Comparison of ENCODE assay signal across 10 cellular contexts in the genomic region with DNA sequence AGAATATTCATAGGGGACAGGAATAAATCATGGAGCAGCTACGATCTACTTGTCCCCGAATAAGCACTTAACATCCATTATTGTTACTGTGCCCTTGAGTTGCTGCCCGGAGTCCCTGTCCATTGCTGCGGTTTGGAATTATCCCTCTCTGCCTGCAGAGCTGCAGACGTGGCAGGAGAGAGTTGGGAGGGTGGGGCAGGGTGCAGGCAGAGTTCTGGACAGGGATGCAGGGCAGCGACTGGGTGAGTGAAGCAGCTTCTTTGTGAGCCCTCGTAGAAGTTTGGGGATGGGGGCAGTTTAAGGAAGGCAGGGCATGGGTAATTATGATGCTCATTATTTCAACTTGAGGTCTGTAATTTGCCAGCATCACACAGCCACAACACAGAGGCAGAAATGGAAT. TPM values are rescaled to one million over a fixed set of nuclear protein-coding genes. Genes with fewer than 3 reads are reported as not detected.
DNase-seq lines count a peak whose midpoint lies in the region; ATAC-seq and TF ChIP-seq lines count a peak whose summit lies in the region.
"Had no signal": no experiment of that assay in that cellular context is flagged by ENCODE, and none has a peak within 500 bp of the region (broad histone marks: within the 10 kb centered on the region; RNA-seq: fewer than 3 reads in every experiment).

No MANE protein-coding gene starts in this region.

- TF ChIP-seq POLR2A in uterus (IDR thresholded peaks at IDR 0.05) = no peak

- no peaks in the 10 kb centered on the region for H4K20me1 ChIP-seq in OCI-LY3 (ENCODE audit: insufficient read depth, low read length)

- H3K4me3 ChIP-seq in OCI-LY3 (ENCODE audit: low read length) (peak overlapping the region; percentile 58; the same call in 1 of the 2 replicates), uterus (no peak overlapping the region)

- no peaks in the 10 kb centered on the region for H3K36me3 Mint-ChIP-seq in activated CD4-positive, alpha-beta T cell treated with anti-CD3 and anti-CD28 coated beads, Interleukin-2, amount 10 ng/mL, durations not matched to agents 7 days and 5 days (ENCODE audit: low read depth)
- H3K36me3 Mint-ChIP-seq: activated CD4-positive, alpha-beta memory T cell treated with anti-CD3 and anti-CD28 coated beads for 36 hours had no signal

- no peaks in the 10 kb centered on the region for H3K79me2 ChIP-seq in OCI-LY3 (ENCODE audit: low read length)

- H3K27me3 Mint-ChIP-seq in activated CD4-positive, alpha-beta T cell treated with anti-CD3 and anti-CD28 coated beads, Interleukin-2, amount 10 ng/mL, durations not matched to agents 7 days and 5 days = peaks cover 9% of the 10 kb centered on the region

- H2AFZ ChIP-seq in OCI-LY3 (ENCODE audit: low read depth, low read length) = peak overlapping the region; percentile 83; the same call in 1 of the 2 replicates

- peaks cover 27% of the 10 kb centered on the region for H3K27me3 ChIP-seq in OCI-LY3 (ENCODE audit: low read depth, low read length)
- H3K27me3 ChIP-seq in uterus = no peaks in the 10 kb centered on the region

- H3K4me2 ChIP-seq in OCI-LY3 (ENCODE audit: low read length) = peak overlapping the region; percentile 66

- POLR2A ChIA-PET in activated CD4-positive, alpha-beta T cell treated with anti-CD3 and anti-CD28 coated beads, Interleukin-2, amount 10 ng/mL, durations not matched to agents 7 days and 5 days (lab: Charles Lee) = interaction anchor here (0.6 kb wide), 1 partner anchor 183 kb away, joined by 3 read pairs; no protein-coding TSS in a partner anchor

- DNase-seq in DMS 273 (lab: John Stamatoyannopoulos, UW; ENCODE audit: unreplicated experiment) (peak; percentile 67), islet precursor cell (peak; percentile 68), COR-L47 (lab: John Stamatoyannopoulos, UW) (no peak), uterus (no peak)
- no peak for DNase-seq in activated CD4-positive, alpha-beta T cell treated with anti-CD3 and anti-CD28 coated beads, Interleukin-2, amount 10 ng/mL, durations not matched to agents 7 days and 5 days

- H3K4me1 ChIP-seq in OCI-LY3 (ENCODE audit: low read length) (peaks cover 11% of the 10 kb centered on the region), uterus (no peaks in the 10 kb centered on the region)

- H3K9ac ChIP-seq in OCI-LY3 (ENCODE audit: low read length) = no peak overlapping the region

- H3K9me3 ChIP-seq in OCI-LY3 (ENCODE audit: insufficient read depth, low read length) (no peaks in the 10 kb centered on the region), uterus (no peaks in the 10 kb centered on the region)

- H3K9me3 Mint-ChIP-seq in activated CD4-positive, alpha-beta T cell treated with anti-CD3 and anti-CD28 coated beads, Interleukin-2, amount 10 ng/mL, durations not matched to agents 7 days and 5 days = no peaks in the 10 kb centered on the region
- H3K9me3 Mint-ChIP-seq: activated CD4-positive, alpha-beta memory T cell treated with anti-CD3 and anti-CD28 coated beads for 36 hours; activated naive CD8-positive, alpha-beta T cell treated with anti-CD3 and anti-CD28 coated beads, Interleukin-2, amount 50 U/mL, for 24 hours had no signal

- H3K27ac Mint-ChIP-seq in activated CD4-positive, alpha-beta T cell treated with anti-CD3 and anti-CD28 coated beads, Interleukin-2, amount 10 ng/mL, durations not matched to agents 7 days and 5 days = no peak overlapping the region
- H3K27ac Mint-ChIP-seq: activated CD4-positive, alpha-beta memory T cell treated with anti-CD3 and anti-CD28 coated beads for 36 hours; activated naive CD8-positive, alpha-beta T cell treated with anti-CD3 and anti-CD28 coated beads, Interleukin-2, amount 50 U/mL, for 24 hours had no signal

- no peak overlapping the region for H3K4me3 Mint-ChIP-seq in activated CD4-positive, alpha-beta T cell treated with anti-CD3 and anti-CD28 coated beads, Interleukin-2, amount 10 ng/mL, durations not matched to agents 7 days and 5 days
- H3K4me3 Mint-ChIP-seq: activated CD4-positive, alpha-beta memory T cell treated with anti-CD3 and anti-CD28 coated beads for 36 hours; activated naive CD8-positive, alpha-beta T cell treated with anti-CD3 and anti-CD28 coated beads, Interleukin-2, amount 50 U/mL, for 24 hours had no signal

- no peak overlapping the region for H3K27ac ChIP-seq in OCI-LY3 (ENCODE audit: low read length)
- no peak overlapping the region for H3K27ac ChIP-seq in uterus

- peak; percentile 4 for ATAC-seq in GM21529 (IDR thresholded peaks at IDR 0.05; ENCODE audit: unreplicated experiment)
- ATAC-seq in activated CD4-positive, CD25-positive, alpha-beta regulatory T cell treated with anti-CD3 and anti-CD28 coated beads, Interleukin-2, amount 50 U/mL, for 24 hours = no peak

- H3K4me1 Mint-ChIP-seq in activated CD4-positive, alpha-beta T cell treated with anti-CD3 and anti-CD28 coated beads, Interleukin-2, amount 10 ng/mL, durations not matched to agents 7 days and 5 days = peaks cover 8% of the 10 kb centered on the region

- H3K36me3 ChIP-seq in OCI-LY3 (replicated peaks; ENCODE audit: low read depth, low read length) = no peaks in the 10 kb centered on the region
- no peaks in the 10 kb centered on the region for H3K36me3 ChIP-seq in uterus

- CTCF ChIA-PET in activated CD4-positive, alpha-beta T cell treated with anti-CD3 and anti-CD28 coated beads, Interleukin-2, amount 10 ng/mL, durations not matched to agents 7 days and 5 days (lab: Charles Lee) = interaction anchor here (0.6 to 1.6 kb wide), 8 partner anchors 12 to 465 kb away, joined by 3 to 6 read pairs (median 4); no protein-coding TSS in a partner anchor

- TF ChIP-seq CTCF in OCI-LY3 (IDR thresholded peaks at IDR 0.05; ENCODE audit: low read depth, low read length) (no peak), uterus (IDR thresholded peaks at IDR 0.05) (no peak)

- intact Hi-C loops in uterus (cut with DNase I; ENCODE audit: low total_unique reads) = loop anchor here (10.0 kb wide), 1 partner anchor 178 kb away; no protein-coding TSS in a partner anchor

RNA-seq across cellular contexts. Expression of a gene that starts 52.6 kb away (rescaled TPM):
- 1 to 10 TPM in 1 of 2 experiments, under 1 TPM in 1; 0.72 to 1.1 TPM for total RNA-seq in activated CD4-positive, alpha-beta T cell treated with anti-CD3 and anti-CD28 coated beads, Interleukin-2, amount 10 ng/mL, durations not matched to agents 7 days and 5 days
- total RNA-seq in uterus = 10 to 100 TPM in 2 of 4 donors, 1 to 10 TPM in 2; 3.3 to 87.8 (median 11.0) TPM

Comparison
In these comparisons a context has a peak if more than half of its experiments do, and no peak if none do; other contexts are left out.
1. DNase-seq: peak in DMS 273 (single experiment) and islet precursor cell (single experiment); none in COR-L47 (single experiment), activated CD4-positive, alpha-beta T cell treated with anti-CD3 and anti-CD28 coated beads, Interleukin-2, amount 10 ng/mL, durations not matched to agents 7 days and 5 days (single experiment) and uterus (0 of 2).